ENCODE assay signal across 27 cellular contexts in the genomic region with DNA sequence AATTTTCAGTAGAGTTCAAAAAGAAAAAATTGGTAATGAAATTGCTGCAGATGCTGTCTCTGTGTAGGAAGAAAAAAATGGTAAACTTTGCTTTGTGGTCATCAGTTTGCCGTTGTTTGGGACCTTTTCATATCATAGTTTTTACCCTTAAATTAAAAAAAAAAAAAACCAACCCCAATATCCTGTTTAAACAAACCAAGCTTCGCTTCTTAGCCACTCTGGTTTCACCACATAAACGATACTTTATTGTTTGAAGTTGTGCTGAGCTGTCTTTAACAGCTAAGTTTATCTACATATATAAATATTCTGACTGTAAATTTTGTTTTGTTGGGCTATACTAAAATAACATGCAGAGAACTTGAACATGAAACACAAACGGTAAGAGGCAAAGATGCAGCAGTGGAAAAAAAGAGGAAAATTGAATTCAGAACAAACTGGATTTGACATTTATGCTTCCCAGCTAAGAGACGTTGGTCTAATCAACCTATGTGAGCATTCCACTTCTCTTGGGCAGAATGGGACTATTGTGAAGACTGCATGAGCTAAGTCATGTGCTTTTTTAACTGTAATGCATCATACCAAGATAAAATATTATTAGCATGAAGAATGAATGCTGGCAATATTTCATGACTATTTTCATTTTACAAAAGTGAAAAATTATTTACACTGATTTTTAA. TPM values are rescaled to one million over a fixed set of nuclear protein-coding genes. Genes with fewer than 3 reads are reported as not detected.
DNase-seq lines count a peak whose midpoint lies in the region; ATAC-seq and TF ChIP-seq lines count a peak whose summit lies in the region.
"Had no signal": no experiment of that assay in that cellular context is flagged by ENCODE, and none has a peak within 500 bp of the region (broad histone marks: within the 10 kb centered on the region; RNA-seq: fewer than 3 reads in every experiment).

No MANE protein-coding gene starts in this region.

- H3K36me3 ChIP-seq in tibial artery: no peaks in the 10 kb centered on the region
- no peaks in the 10 kb centered on the region for H3K36me3 ChIP-seq in ovary
- H3K36me3 ChIP-seq: adrenal gland, gastroesophageal sphincter, HAP-1, SJCRH30, WERI-Rb-1 had no signal

- H3K27me3 ChIP-seq in tibial artery: no peaks in the 10 kb centered on the region
- no peaks in the 10 kb centered on the region for H3K27me3 ChIP-seq in ovary
- H3K27me3 ChIP-seq: adrenal gland, gastroesophageal sphincter, SJCRH30 had no signal

- H3K36me3 Mint-ChIP-seq in activated CD4-positive, alpha-beta T cell treated with anti-CD3 and anti-CD28 coated beads, Interleukin-2, amount 10 ng/mL, durations not matched to agents 7 days and 5 days (ENCODE audit: low read depth): no peaks in the 10 kb centered on the region
- H3K36me3 Mint-ChIP-seq in stimulated activated effector memory CD8-positive, alpha-beta T cell treated with anti-CD3 and anti-CD28 coated beads, Interleukin-12 subunit alpha, Interleukin-12 subunit beta, amount 100 ng/mL, for 72 hours: no peaks in the 10 kb centered on the region
- H3K36me3 Mint-ChIP-seq: brain had no signal

- POLR2A ChIA-PET in activated CD4-positive, alpha-beta T cell treated with anti-CD3 and anti-CD28 coated beads, Interleukin-2, amount 10 ng/mL, durations not matched to agents 7 days and 5 days (lab: Charles Lee): interaction anchor here (1.1 kb wide), 1 partner anchor 15 kb away, joined by 4 read pairs; the partner anchor contains the start of gene H2AZ1

- peaks cover 14% of the 10 kb centered on the region for H3K27me3 Mint-ChIP-seq in activated CD4-positive, alpha-beta T cell treated with anti-CD3 and anti-CD28 coated beads, Interleukin-2, amount 10 ng/mL, durations not matched to agents 7 days and 5 days
- H3K27me3 Mint-ChIP-seq: progenitor cell of endocrine pancreas had no signal

- TF ChIP-seq CTCF in tibial artery (IDR thresholded peaks at IDR 0.05) (no peak), ovary (IDR thresholded peaks at IDR 0.05) (no peak)

- 14 to 45% (median 23%) methylated on average over 5 of the region's 5 CpGs for WGBS in ovary, 3 donors

- CTCF ChIA-PET in activated CD4-positive, alpha-beta T cell treated with anti-CD3 and anti-CD28 coated beads, Interleukin-2, amount 10 ng/mL, durations not matched to agents 7 days and 5 days (lab: Charles Lee): interaction anchor here (0.6 kb wide), 1 partner anchor 17 kb away, joined by 3 read pairs; no protein-coding TSS in a partner anchor

- H3K27ac Mint-ChIP-seq in activated CD4-positive, alpha-beta T cell treated with anti-CD3 and anti-CD28 coated beads, Interleukin-2, amount 10 ng/mL, durations not matched to agents 7 days and 5 days: peak overlapping the region; percentile 16
- no peak overlapping the region for H3K27ac Mint-ChIP-seq in stimulated activated effector memory CD8-positive, alpha-beta T cell treated with anti-CD3 and anti-CD28 coated beads, Interleukin-12 subunit alpha, Interleukin-12 subunit beta, amount 100 ng/mL, for 72 hours
- H3K27ac Mint-ChIP-seq: brain, progenitor cell of endocrine pancreas had no signal

- H3K4me1 ChIP-seq in tibial artery (no peaks in the 10 kb centered on the region), ovary (ENCODE audit: insufficient read depth) (no peaks in the 10 kb centered on the region)
- H3K4me1 ChIP-seq: adrenal gland, gastroesophageal sphincter had no signal

- no peak overlapping the region for H3K4me3 Mint-ChIP-seq in activated CD4-positive, alpha-beta T cell treated with anti-CD3 and anti-CD28 coated beads, Interleukin-2, amount 10 ng/mL, durations not matched to agents 7 days and 5 days
- H3K4me3 Mint-ChIP-seq in stimulated activated effector memory CD8-positive, alpha-beta T cell treated with anti-CD3 and anti-CD28 coated beads, Interleukin-12 subunit alpha, Interleukin-12 subunit beta, amount 100 ng/mL, for 72 hours: no peak overlapping the region
- H3K4me3 Mint-ChIP-seq: brain had no signal

- peak; percentile 17 for DNase-seq in activated CD4-positive, alpha-beta T cell treated with anti-CD3 and anti-CD28 coated beads, Interleukin-2, amount 10 ng/mL, durations not matched to agents 7 days and 5 days
- DNase-seq in activated CD4-positive, alpha-beta T cell treated with anti-CD3 and anti-CD28 coated beads for 1 hour: no peak
- DNase-seq in SK-MEL-5 (ENCODE audit: low read depth, low spot score): peak; percentile 94
- DNase-seq in epidermal melanocyte (ENCODE audit: insufficient read length, low spot score): peak; percentile 54
- DNase-seq in stimulated activated effector memory CD8-positive, alpha-beta T cell treated with anti-CD3 and anti-CD28 coated beads, Interleukin-12 subunit alpha, Interleukin-12 subunit beta, amount 100 ng/mL, for 72 hours (ENCODE audit: low spot score in 2 of 2): no peak
- no peak for DNase-seq in tibial artery
- DNase-seq in ovary: no peak
- DNase-seq: activated CD4-positive, alpha-beta T cell treated with anti-CD3 and anti-CD28 coated beads, Interleukin-2, amount 50 U/mL, for 48 hours; activated effector memory CD4-positive, alpha-beta T cell treated with anti-CD3 and anti-CD28 coated beads, Interleukin-2, amount 50 U/mL, for 16 hours; activated T-cell treated with anti-CD3 and anti-CD28 coated beads for 4 hours; adrenal gland; AML-193; COR-L47; effector CD8-positive, alpha-beta T cell; hypothalamus; NCI-H1048; NCI-H1694 treated with DMSO at 0.1 percent for 48 hours; NCI-H2171 treated with DMSO at 0.1 percent for 48 hours; NCI-H526; SJCRH30; stimulated activated CD8-positive, alpha-beta memory T cell treated with anti-CD3 and anti-CD28 coated beads, Interleukin-4, amount 100 ng/mL, for 48 hours; WERI-Rb-1 had no signal

- H3K4me1 Mint-ChIP-seq in activated CD4-positive, alpha-beta T cell treated with anti-CD3 and anti-CD28 coated beads, Interleukin-2, amount 10 ng/mL, durations not matched to agents 7 days and 5 days: peaks cover 22% of the 10 kb centered on the region
- H3K4me1 Mint-ChIP-seq in stimulated activated effector memory CD8-positive, alpha-beta T cell treated with anti-CD3 and anti-CD28 coated beads, Interleukin-12 subunit alpha, Interleukin-12 subunit beta, amount 100 ng/mL, for 72 hours: peaks cover 6% of the 10 kb centered on the region
- H3K4me1 Mint-ChIP-seq: brain had no signal

- TF ChIP-seq EP300 in ovary (IDR thresholded peaks at IDR 0.05): no peak

- in situ Hi-C loops in SK-MEL-5 (cut with HindIII; ENCODE audit: low pct_unique_long_range_greater_than_20kb, low sequenced_read_pairs): no loop called here

- intact Hi-C loops in tibial artery (cut with DNase I; ENCODE audit: low total_unique reads): no loop called here
- intact Hi-C loops in ovary (cut with DNase I): no loop called here

- H3K4me3 ChIP-seq in tibial artery: no peak overlapping the region
- no peak overlapping the region for H3K4me3 ChIP-seq in ovary
- H3K4me3 ChIP-seq: adrenal gland, gastroesophageal sphincter, HAP-1, SJCRH30 had no signal

- peak; percentile 44 for ATAC-seq in stimulated activated effector memory CD8-positive, alpha-beta T cell treated with anti-CD3 and anti-CD28 coated beads, Interleukin-12 subunit alpha, Interleukin-12 subunit beta, amount 100 ng/mL, for 72 hours
- ATAC-seq in GM19397 (IDR thresholded peaks at IDR 0.05; ENCODE audit: unreplicated experiment): no peak
- ATAC-seq: gastroesophageal sphincter had no signal

- H3K27ac ChIP-seq in tibial artery (no peak overlapping the region), ovary (no peak overlapping the region)
- H3K27ac ChIP-seq: adrenal gland, gastroesophageal sphincter, SJCRH30, WERI-Rb-1 had no signal

- TF ChIP-seq POLR2A in ovary (IDR thresholded peaks at IDR 0.05): no peak

- no peaks in the 10 kb centered on the region for H3K9me3 Mint-ChIP-seq in activated CD4-positive, alpha-beta T cell treated with anti-CD3 and anti-CD28 coated beads, Interleukin-2, amount 10 ng/mL, durations not matched to agents 7 days and 5 days
- H3K9me3 Mint-ChIP-seq in stimulated activated effector memory CD8-positive, alpha-beta T cell treated with anti-CD3 and anti-CD28 coated beads, Interleukin-12 subunit alpha, Interleukin-12 subunit beta, amount 100 ng/mL, for 72 hours: no peaks in the 10 kb centered on the region
- H3K9me3 Mint-ChIP-seq: brain had no signal

- H3K9me3 ChIP-seq in tibial artery (no peaks in the 10 kb centered on the region), ovary (no peaks in the 10 kb centered on the region)
- H3K9me3 ChIP-seq: adrenal gland, gastroesophageal sphincter, HAP-1, SJCRH30 had no signal

RNA-seq across cellular contexts. Expression of gene H2AZ1, which starts 15.7 kb away (rescaled TPM):
- 100 to 1,000 TPM; 426 to 554 TPM for total RNA-seq in activated CD4-positive, alpha-beta T cell treated with anti-CD3 and anti-CD28 coated beads, Interleukin-2, amount 10 ng/mL, durations not matched to agents 7 days and 5 days
- total RNA-seq in SK-MEL-5 (2014; rRNA removed; shearing (Covaris generic)): 837 and 844 TPM in 2 replicates
- 587 and 591 TPM in 2 replicates for polyA plus RNA-seq in SK-MEL-5 (2015; cell fraction: cytosol; rRNA removed)
- 486 and 490 TPM in 2 replicates for polyA plus RNA-seq in SK-MEL-5 (2015; cell fraction: nucleus; rRNA removed)
- 100 to 1,000 TPM; 117 to 221 (median 144) TPM for total RNA-seq in ovary
- polyA plus RNA-seq in ovary: 100 to 1,000 TPM in 1 of 2 donors, 10 to 100 TPM in 1; 99.7 to 257 TPM

RNA-seq across cellular contexts. Expression of gene DNAJB14, which starts 19.4 kb away (rescaled TPM):
- total RNA-seq in activated CD4-positive, alpha-beta T cell treated with anti-CD3 and anti-CD28 coated beads, Interleukin-2, amount 10 ng/mL, durations not matched to agents 7 days and 5 days: 10 to 100 TPM; 47.1 to 53.1 TPM
- total RNA-seq in SK-MEL-5 (2014; rRNA removed; shearing (Covaris generic)): 29.1 and 41.6 TPM in 2 replicates
- 12.8 and 12.9 TPM in 2 replicates for polyA plus RNA-seq in SK-MEL-5 (2015; cell fraction: cytosol; rRNA removed)
- polyA plus RNA-seq in SK-MEL-5 (2015; cell fraction: nucleus; rRNA removed): 47.2 and 52.2 TPM in 2 replicates
- 10 to 100 TPM; 24.0 to 47.8 (median 38.4) TPM for total RNA-seq in ovary
- polyA plus RNA-seq in ovary: 10 to 100 TPM; 10.5 to 15.2 TPM

Comparison
In these comparisons a context has a peak if more than half of its experiments do, and no peak if none do; other contexts are left out.
1. DNase-seq: peak in activated CD4-positive, alpha-beta T cell treated with anti-CD3 and anti-CD28 coated beads, Interleukin-2, amount 10 ng/mL, durations not matched to agents 7 days and 5 days (single experiment), SK-MEL-5 (single experiment) and epidermal melanocyte (single experiment); none in activated CD4-positive, alpha-beta T cell treated with anti-CD3 and anti-CD28 coated beads for 1 hour (single experiment), stimulated activated effector memory CD8-positive, alpha-beta T cell treated with anti-CD3 and anti-CD28 coated beads, Interleukin-12 subunit alpha, Interleukin-12 subunit beta, amount 100 ng/mL, for 72 hours (0 of 2), tibial artery (0 of 2) and ovary (0 of 5).